In genomic region chr10:69172241-69172998, GRCh38 we compare ENCODE assay signal across 24 cellular contexts. TPM values are rescaled to one million over a fixed set of nuclear protein-coding genes. Genes with fewer than 3 reads are reported as not detected.
DNase-seq lines count a peak whose midpoint lies in the region; TF ChIP-seq lines count a peak whose summit lies in the region.
"Had no signal": no experiment of that assay in that cellular context is flagged by ENCODE, and none has a peak within 500 bp of the region (broad histone marks: within the 10 kb centered on the region; RNA-seq: fewer than 3 reads in every experiment).

No MANE protein-coding gene starts in this region.

- no peaks in the 10 kb centered on the region for H3K36me3 ChIP-seq in testis (ENCODE audit: low read depth, missing control alignments)

- no peak overlapping the region for H3K4me3 ChIP-seq in testis
- H3K4me3 ChIP-seq: tibial nerve had no signal

- no peak overlapping the region for H3K4me3 Mint-ChIP-seq in activated T-cell treated with anti-CD3 and anti-CD28 coated beads, Interleukin-2, amount 50 U/mL, for 24 hours
- no peak overlapping the region for H3K4me3 Mint-ChIP-seq in activated naive CD8-positive, alpha-beta T cell treated with anti-CD3 and anti-CD28 coated beads for 36 hours
- no peak overlapping the region for H3K4me3 Mint-ChIP-seq in activated CD4-positive, alpha-beta T cell treated with anti-CD3 and anti-CD28 coated beads, Interleukin-2, amount 10 ng/mL, durations not matched to agents 24 days and 14 days
- H3K4me3 Mint-ChIP-seq: CD14-positive monocyte, neural crest cell had no signal

- no peak overlapping the region for H3K27ac ChIP-seq in testis
- H3K27ac ChIP-seq: RWPE1, tibial nerve had no signal

- peak overlapping the region; percentile 69 for H3K27ac Mint-ChIP-seq in activated T-cell treated with anti-CD3 and anti-CD28 coated beads, Interleukin-2, amount 50 U/mL, for 24 hours
- peak overlapping the region; percentile 66 for H3K27ac Mint-ChIP-seq in activated naive CD8-positive, alpha-beta T cell treated with anti-CD3 and anti-CD28 coated beads for 36 hours
- H3K27ac Mint-ChIP-seq in activated CD4-positive, alpha-beta T cell treated with anti-CD3 and anti-CD28 coated beads, Interleukin-2, amount 10 ng/mL, durations not matched to agents 24 days and 14 days = no peak overlapping the region
- H3K27ac Mint-ChIP-seq: CD14-positive monocyte, progenitor cell of endocrine pancreas had no signal

- no peaks in the 10 kb centered on the region for H3K4me1 ChIP-seq in testis
- H3K4me1 ChIP-seq: tibial nerve had no signal

- DNase-seq in activated T-cell treated with anti-CD3 and anti-CD28 coated beads, Interleukin-2, amount 50 U/mL, for 24 hours = no peak
- no peak for DNase-seq in activated T-cell treated with anti-CD3 and anti-CD28 coated beads, Interleukin-2, amount 50 U/mL, for 48 hours
- peak; percentile 21 for DNase-seq in GM20000 (ENCODE audit: low spot score)
- no peak for DNase-seq in activated naive CD8-positive, alpha-beta T cell treated with anti-CD3 and anti-CD28 coated beads for 36 hours
- no peak for DNase-seq in kidney glomerular epithelial cell (lab: John Stamatoyannopoulos, UW)
- DNase-seq in GDM1 (lab: John Stamatoyannopoulos, UW) = no peak
- no peak for DNase-seq in activated CD4-positive, alpha-beta T cell treated with anti-CD3 and anti-CD28 coated beads, Interleukin-2, amount 10 ng/mL, durations not matched to agents 24 days and 14 days
- no peak for DNase-seq in testis
- DNase-seq: 8988T; activated CD4-positive, alpha-beta T cell treated with anti-CD3 and anti-CD28 coated beads for 1 hour; activated CD8-positive, alpha-beta memory T cell treated with anti-CD3 and anti-CD28 coated beads, Interleukin-2, amount 50 U/mL, for 48 hours; aorta; central memory CD4-positive, alpha-beta T cell; glutamatergic neuron; Kasumi-1; midbrain; NCI-H1105 treated with DMSO at 0.1 percent for 48 hours; stimulated activated CD4-positive, alpha-beta T cell treated with anti-CD3 and anti-CD28 coated beads, Interleukin-1b, Interleukin-23, amount 100 ng/mL, for 48 hours; stimulated activated naive CD4-positive, alpha-beta T cell treated with Interleukin-2 at 50 U/mL for 16 hours had no signal

- H3K9me3 Mint-ChIP-seq in activated T-cell treated with anti-CD3 and anti-CD28 coated beads, Interleukin-2, amount 50 U/mL, for 24 hours = no peaks in the 10 kb centered on the region
- H3K9me3 Mint-ChIP-seq in activated naive CD8-positive, alpha-beta T cell treated with anti-CD3 and anti-CD28 coated beads for 36 hours = no peaks in the 10 kb centered on the region
- no peaks in the 10 kb centered on the region for H3K9me3 Mint-ChIP-seq in activated CD4-positive, alpha-beta T cell treated with anti-CD3 and anti-CD28 coated beads, Interleukin-2, amount 10 ng/mL, durations not matched to agents 24 days and 14 days
- H3K9me3 Mint-ChIP-seq: neural crest cell had no signal

- TF ChIP-seq CTCF in GM20000 (IDR thresholded peaks at IDR 0.05; ENCODE audit: extremely low read depth, missing control alignments) (no peak), testis (IDR thresholded peaks at IDR 0.05) (no peak)

- peaks cover 45% of the 10 kb centered on the region for H3K36me3 Mint-ChIP-seq in activated T-cell treated with anti-CD3 and anti-CD28 coated beads, Interleukin-2, amount 50 U/mL, for 24 hours (ENCODE audit: low read depth)
- peaks cover 1% of the 10 kb centered on the region for H3K36me3 Mint-ChIP-seq in activated naive CD8-positive, alpha-beta T cell treated with anti-CD3 and anti-CD28 coated beads for 36 hours
- H3K36me3 Mint-ChIP-seq in activated CD4-positive, alpha-beta T cell treated with anti-CD3 and anti-CD28 coated beads, Interleukin-2, amount 10 ng/mL, durations not matched to agents 24 days and 14 days (ENCODE audit: low read depth) = peaks cover 19% of the 10 kb centered on the region

- intact Hi-C loops in activated CD4-positive, alpha-beta T cell treated with anti-CD3 and anti-CD28 coated beads, Interleukin-2, amount 10 ng/mL, durations not matched to agents 24 days and 14 days (cut with micrococcal nuclease) = no loop called here
- intact Hi-C loops in testis (cut with DNase I; ENCODE audit: low total_unique reads) = no loop called here

- H3K9me3 ChIP-seq in testis = no peaks in the 10 kb centered on the region
- H3K9me3 ChIP-seq: tibial nerve had no signal

- no peaks in the 10 kb centered on the region for H3K27me3 ChIP-seq in testis
- H3K27me3 ChIP-seq: tibial nerve had no signal

- WGBS in testis, 2 donors = 89 to 91% methylated on average over 3 of the region's 3 CpGs

- peaks cover 4% of the 10 kb centered on the region for H3K4me1 Mint-ChIP-seq in activated T-cell treated with anti-CD3 and anti-CD28 coated beads, Interleukin-2, amount 50 U/mL, for 24 hours (ENCODE audit: low read depth)
- peaks cover 3% of the 10 kb centered on the region for H3K4me1 Mint-ChIP-seq in activated naive CD8-positive, alpha-beta T cell treated with anti-CD3 and anti-CD28 coated beads for 36 hours
- no peaks in the 10 kb centered on the region for H3K4me1 Mint-ChIP-seq in activated CD4-positive, alpha-beta T cell treated with anti-CD3 and anti-CD28 coated beads, Interleukin-2, amount 10 ng/mL, durations not matched to agents 24 days and 14 days
- H3K4me1 Mint-ChIP-seq: CD14-positive monocyte, neural crest cell had no signal

- H3K27me3 Mint-ChIP-seq in activated T-cell treated with anti-CD3 and anti-CD28 coated beads, Interleukin-2, amount 50 U/mL, for 24 hours = no peaks in the 10 kb centered on the region
- H3K27me3 Mint-ChIP-seq in activated naive CD8-positive, alpha-beta T cell treated with anti-CD3 and anti-CD28 coated beads for 36 hours = no peaks in the 10 kb centered on the region
- H3K27me3 Mint-ChIP-seq in activated CD4-positive, alpha-beta T cell treated with anti-CD3 and anti-CD28 coated beads, Interleukin-2, amount 10 ng/mL, durations not matched to agents 24 days and 14 days = no peaks in the 10 kb centered on the region
- H3K27me3 Mint-ChIP-seq: progenitor cell of endocrine pancreas had no signal

- no peak for TF ChIP-seq POLR2A in testis (IDR thresholded peaks at IDR 0.05)

RNA-seq across cellular contexts. Expression of gene SUPV3L1, which starts 7.6 kb away (rescaled TPM):
- 10 to 100 TPM; 55.6 to 56.6 TPM for total RNA-seq in activated naive CD8-positive, alpha-beta T cell treated with anti-CD3 and anti-CD28 coated beads for 36 hours
- 58.3 and 63.9 TPM in 2 replicates for total RNA-seq in activated CD4-positive, alpha-beta T cell treated with anti-CD3 and anti-CD28 coated beads, Interleukin-2, amount 10 ng/mL, durations not matched to agents 24 days and 14 days
- total RNA-seq in testis = 10 to 100 TPM; 62.8 to 80.4 TPM
- 59.2 TPM for polyA plus RNA-seq in testis (ENCODE audit: insufficient read depth, low read depth, low replicate concordance)

RNA-seq across cellular contexts. Expression of gene HKDC1, which starts 47.7 kb away (rescaled TPM):
- under 1 TPM in 1 of 2 experiments, not detected in 1; 0.28 TPM for total RNA-seq in activated naive CD8-positive, alpha-beta T cell treated with anti-CD3 and anti-CD28 coated beads for 36 hours
- total RNA-seq in activated CD4-positive, alpha-beta T cell treated with anti-CD3 and anti-CD28 coated beads, Interleukin-2, amount 10 ng/mL, durations not matched to agents 24 days and 14 days = 0.07 and 0.09 TPM in 2 replicates
- total RNA-seq in testis = 1 to 10 TPM; 1.9 to 5.4 TPM
- polyA plus RNA-seq in testis (ENCODE audit: insufficient read depth, low read depth, low replicate concordance) = 4.4 TPM
- total RNA-seq: aorta, neural crest cell had no signal
- polyA plus RNA-seq: CD14-positive monocyte had no signal

RNA-seq across cellular contexts. Expression of gene VPS26A, which starts 48.4 kb away (rescaled TPM):
- 10 to 100 TPM; 38.9 to 39.5 TPM for total RNA-seq in activated naive CD8-positive, alpha-beta T cell treated with anti-CD3 and anti-CD28 coated beads for 36 hours
- 29.2 and 30.8 TPM in 2 replicates for total RNA-seq in activated CD4-positive, alpha-beta T cell treated with anti-CD3 and anti-CD28 coated beads, Interleukin-2, amount 10 ng/mL, durations not matched to agents 24 days and 14 days
- 10 to 100 TPM; 53.6 to 59.8 TPM for total RNA-seq in testis
- 65.0 TPM for polyA plus RNA-seq in testis (ENCODE audit: insufficient read depth, low read depth, low replicate concordance)
